Comparison of ENCODE assay signal across 8 cellular contexts in the genomic region with DNA sequence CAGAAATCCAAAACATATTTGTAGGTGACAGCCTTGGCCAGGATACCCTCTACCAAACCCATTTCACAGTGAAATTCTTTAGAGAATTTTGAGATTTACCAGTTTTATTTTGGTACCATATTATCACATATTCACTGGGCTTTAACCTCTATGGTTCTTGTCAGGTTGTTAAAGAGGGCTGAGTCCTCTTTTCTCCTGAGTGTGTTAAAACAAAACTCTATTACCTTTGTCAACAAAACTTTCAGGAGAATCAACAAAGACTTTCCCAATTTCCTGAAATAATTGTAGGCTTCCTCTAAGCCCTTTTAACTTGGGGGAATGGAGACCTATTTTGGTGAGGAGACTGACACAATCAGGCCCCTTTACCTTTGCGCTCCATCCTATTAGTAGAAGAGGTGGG.
"Had no signal": no experiment of that assay in that cellular context is flagged by ENCODE, and none has a peak within 500 bp of the region (broad histone marks: within the 10 kb centered on the region; RNA-seq: fewer than 3 reads in every experiment).

No MANE protein-coding gene starts in this region.

- H3K9me3 Mint-ChIP-seq: GM23338, H9 had no signal

- H3K4me3 Mint-ChIP-seq: GM23338, H9 had no signal

- H3K4me3 ChIP-seq: GM23338, K562 had no signal

- FAIRE-seq: H1, H54, K562 had no signal

- ATAC-seq: GM23338, K562 had no signal

- DNase-seq: H9, HCEC 1CT, IMR-90 had no signal

- H3K4me2 ChIP-seq: GM23338 had no signal

- H3K27ac Mint-ChIP-seq: GM23338, H9 had no signal

- H3K4me1 Mint-ChIP-seq: GM23338, H9 had no signal

- H3K27ac ChIP-seq: HL-60 had no signal

- H2AFZ ChIP-seq: GM23338 had no signal
